ENCODE assay signal across 8 cellular contexts in genomic region chr19:48255376-48256303, GRCh38. TPM values are rescaled to one million over a fixed set of nuclear protein-coding genes. Genes with fewer than 3 reads are reported as not detected.
A peak's percentile ranks its signal among the peaks of the same experiment; 100 is the strongest.
DNase-seq lines count a peak whose midpoint lies in the region; ATAC-seq and TF ChIP-seq lines count a peak whose summit lies in the region.

TSS of gene CARD8 (minus strand) at chr19:48255912. CDS start at chr19:48241020, 14,892 bp downstream.

- peak; percentile 57 for ATAC-seq in GM21619 (IDR thresholded peaks at IDR 0.05; ENCODE audit: unreplicated experiment)
- peak; percentile 86 to 88 for ATAC-seq in naive B cell (ENCODE audit: low read depth in 2 of 2)
- peak; percentile 89 for ATAC-seq in stimulated activated effector memory CD8-positive, alpha-beta T cell treated with anti-CD3 and anti-CD28 coated beads, Interleukin-12 subunit alpha, Interleukin-12 subunit beta, amount 100 ng/mL, for 72 hours

- no peaks in the 10 kb centered on the region for H3K36me3 ChIP-seq in fibroblast of lung (ENCODE audit: control insufficient read depth, insufficient read depth, low read length)

- peak within 1 kb of the TSS; percentile 98 for H2AFZ ChIP-seq in fibroblast of lung (ENCODE audit: low read length)

- H3K9me3 ChIP-seq in fibroblast of lung (ENCODE audit: control insufficient read depth, insufficient read depth, low read depth, low read length) = no peaks in the 10 kb centered on the region

- no peaks in the 10 kb centered on the region for H3K27me3 Mint-ChIP-seq in activated T-helper 1 cell treated with anti-CD3 and anti-CD28 coated beads, Interleukin-12 subunit alpha, Interleukin-12 subunit beta, Interleukin-2, Interleukin-4 antibody, amounts not matched to agents 30 ng/mL and 10 ng/mL and 1 ng/mL, durations not matched to agents 14 hours and 24 hours and 36 hours (ENCODE audit: insufficient read depth)
- no peaks in the 10 kb centered on the region for H3K27me3 Mint-ChIP-seq in naive B cell

- peak within 1 kb of the TSS; percentile 95 for H3K27ac ChIP-seq in fibroblast of lung (ENCODE audit: insufficient read depth, low read length)

- TF ChIP-seq CTCF in fibroblast of lung (conservative IDR thresholded peaks at IDR 0.05 in 1 of 2, IDR thresholded peaks at IDR 0.05 in 1 of 2; ENCODE audit: low read depth in 1 of 2, low read length in 2 of 2) = peak; percentile 5 to 19

- H4K20me1 ChIP-seq in fibroblast of lung (ENCODE audit: control insufficient read depth, extremely low read depth, insufficient read depth, low read length) = no peaks in the 10 kb centered on the region

- H3K9me3 Mint-ChIP-seq in activated T-helper 1 cell treated with anti-CD3 and anti-CD28 coated beads, Interleukin-12 subunit alpha, Interleukin-12 subunit beta, Interleukin-2, Interleukin-4 antibody, amounts not matched to agents 30 ng/mL and 10 ng/mL and 1 ng/mL, durations not matched to agents 14 hours and 24 hours and 36 hours = no peaks in the 10 kb centered on the region
- no peaks in the 10 kb centered on the region for H3K9me3 Mint-ChIP-seq in naive B cell
- no peaks in the 10 kb centered on the region for H3K9me3 Mint-ChIP-seq in stimulated activated effector memory CD8-positive, alpha-beta T cell treated with anti-CD3 and anti-CD28 coated beads, Interleukin-12 subunit alpha, Interleukin-12 subunit beta, amount 100 ng/mL, for 72 hours

- peak; percentile 96 for DNase-seq in DMS 273 (lab: John Stamatoyannopoulos, UW; ENCODE audit: unreplicated experiment)
- peak; percentile 97 for DNase-seq in Kasumi-1 (lab: John Stamatoyannopoulos, UW)
- DNase-seq in RPMI8226 = peak; percentile 83
- peak; percentile 80 for DNase-seq in activated T-helper 1 cell treated with anti-CD3 and anti-CD28 coated beads, Interleukin-12 subunit alpha, Interleukin-12 subunit beta, Interleukin-2, Interleukin-4 antibody, amounts not matched to agents 30 ng/mL and 10 ng/mL and 1 ng/mL, durations not matched to agents 14 hours and 24 hours and 36 hours (ENCODE audit: low spot score)
- peak; percentile 88 to 93 for DNase-seq in fibroblast of lung (ENCODE audit: low read depth in 2 of 2)
- DNase-seq in naive B cell = peak; percentile 87
- peak; percentile 51 to 91 for DNase-seq in stimulated activated effector memory CD8-positive, alpha-beta T cell treated with anti-CD3 and anti-CD28 coated beads, Interleukin-12 subunit alpha, Interleukin-12 subunit beta, amount 100 ng/mL, for 72 hours (ENCODE audit: low spot score in 2 of 2)

- peak within 1 kb of the TSS; percentile 96 for H3K4me3 Mint-ChIP-seq in activated T-helper 1 cell treated with anti-CD3 and anti-CD28 coated beads, Interleukin-12 subunit alpha, Interleukin-12 subunit beta, Interleukin-2, Interleukin-4 antibody, amounts not matched to agents 30 ng/mL and 10 ng/mL and 1 ng/mL, durations not matched to agents 14 hours and 24 hours and 36 hours
- peak within 1 kb of the TSS; percentile 93 to 100 (median 98) for H3K4me3 Mint-ChIP-seq in naive B cell
- H3K4me3 Mint-ChIP-seq in stimulated activated effector memory CD8-positive, alpha-beta T cell treated with anti-CD3 and anti-CD28 coated beads, Interleukin-12 subunit alpha, Interleukin-12 subunit beta, amount 100 ng/mL, for 72 hours = peak within 1 kb of the TSS; percentile 75

- peaks cover 79% of the 10 kb centered on the region for H3K4me1 Mint-ChIP-seq in activated T-helper 1 cell treated with anti-CD3 and anti-CD28 coated beads, Interleukin-12 subunit alpha, Interleukin-12 subunit beta, Interleukin-2, Interleukin-4 antibody, amounts not matched to agents 30 ng/mL and 10 ng/mL and 1 ng/mL, durations not matched to agents 14 hours and 24 hours and 36 hours (ENCODE audit: low read depth)
- H3K4me1 Mint-ChIP-seq in naive B cell = peaks cover 33 to 62% (median 51%) of the 10 kb centered on the region in 3 donors
- peaks cover 52% of the 10 kb centered on the region for H3K4me1 Mint-ChIP-seq in stimulated activated effector memory CD8-positive, alpha-beta T cell treated with anti-CD3 and anti-CD28 coated beads, Interleukin-12 subunit alpha, Interleukin-12 subunit beta, amount 100 ng/mL, for 72 hours

- H3K27me3 ChIP-seq in fibroblast of lung (ENCODE audit: control insufficient read depth, insufficient read depth, low read length) = no peaks in the 10 kb centered on the region

- H3K4me1 ChIP-seq in fibroblast of lung (ENCODE audit: control insufficient read depth, extremely low read depth, insufficient read depth, low read length) = no peaks in the 10 kb centered on the region

- H3K4me2 ChIP-seq in fibroblast of lung (ENCODE audit: extremely low read depth, insufficient read depth, low read length) = peak within 1 kb of the TSS; percentile 69

- H3K9ac ChIP-seq in fibroblast of lung (ENCODE audit: insufficient read depth, low read length) = peak within 1 kb of the TSS; percentile 80

- H3K36me3 Mint-ChIP-seq in activated T-helper 1 cell treated with anti-CD3 and anti-CD28 coated beads, Interleukin-12 subunit alpha, Interleukin-12 subunit beta, Interleukin-2, Interleukin-4 antibody, amounts not matched to agents 30 ng/mL and 10 ng/mL and 1 ng/mL, durations not matched to agents 14 hours and 24 hours and 36 hours (ENCODE audit: low read depth) = peaks cover 18% of the 10 kb centered on the region
- H3K36me3 Mint-ChIP-seq in naive B cell = peaks cover 0 to 7% of the 10 kb centered on the region in 2 donors
- peaks cover 18% of the 10 kb centered on the region for H3K36me3 Mint-ChIP-seq in stimulated activated effector memory CD8-positive, alpha-beta T cell treated with anti-CD3 and anti-CD28 coated beads, Interleukin-12 subunit alpha, Interleukin-12 subunit beta, amount 100 ng/mL, for 72 hours

- peak within 1 kb of the TSS; percentile 84 to 96 (median 90) for H3K4me3 ChIP-seq in fibroblast of lung (replicated peaks in 1 of 4; ENCODE audit: control extremely low read depth in 1 of 4, insufficient read depth in 1 of 4, low read depth in 3 of 4, low read length in 4 of 4)

- intact Hi-C loops in activated T-helper 1 cell treated with anti-CD3 and anti-CD28 coated beads, Interleukin-12 subunit alpha, Interleukin-12 subunit beta, Interleukin-2, Interleukin-4 antibody, amounts not matched to agents 30 ng/mL and 10 ng/mL and 1 ng/mL, durations not matched to agents 14 hours and 24 hours and 36 hours (cut with micrococcal nuclease) = loop anchor here (1.0 to 5.0 kb wide), 3 partner anchors 67 to 192 kb away; partner anchors contain the start of genes GRWD1, LIG1 and ZSWIM9

- H3K27ac Mint-ChIP-seq in activated T-helper 1 cell treated with anti-CD3 and anti-CD28 coated beads, Interleukin-12 subunit alpha, Interleukin-12 subunit beta, Interleukin-2, Interleukin-4 antibody, amounts not matched to agents 30 ng/mL and 10 ng/mL and 1 ng/mL, durations not matched to agents 14 hours and 24 hours and 36 hours = peak within 1 kb of the TSS; percentile 98
- H3K27ac Mint-ChIP-seq in naive B cell = peak within 1 kb of the TSS; percentile 89 to 99 (median 96)
- H3K27ac Mint-ChIP-seq in stimulated activated effector memory CD8-positive, alpha-beta T cell treated with anti-CD3 and anti-CD28 coated beads, Interleukin-12 subunit alpha, Interleukin-12 subunit beta, amount 100 ng/mL, for 72 hours = peak within 1 kb of the TSS; percentile 97

- H3K79me2 ChIP-seq in fibroblast of lung (ENCODE audit: control insufficient read depth, insufficient read depth, low read length) = peaks cover 6% of the 10 kb centered on the region

RNA-seq across cellular contexts. Expression of gene CARD8, which starts in this region (rescaled TPM):
- total RNA-seq in activated T-helper 1 cell treated with anti-CD3 and anti-CD28 coated beads, Interleukin-12 subunit alpha, Interleukin-12 subunit beta, Interleukin-2, Interleukin-4 antibody, amounts not matched to agents 30 ng/mL and 10 ng/mL and 1 ng/mL, durations not matched to agents 14 hours and 24 hours and 36 hours = 117 and 130 TPM in 2 replicates
- total RNA-seq in fibroblast of lung = 12.1 and 24.1 TPM in 2 replicates
- polyA plus RNA-seq in fibroblast of lung (15.1 and 16.4 TPM in 2 replicates), naive B cell (ENCODE audit: low read depth in 6 of 6) (100 to 1,000 TPM in 2 of 6 donors, 10 to 100 TPM in 4; 80.9 to 113 (median 92.0) TPM)
- polyA plus RNA-seq in fibroblast of lung (2012) = 14.5 and 16.4 TPM in 2 replicates
- polyA minus RNA-seq in fibroblast of lung (ENCODE audit: low replicate concordance) = 12.0 and 14.8 TPM in 2 replicates

Comparison
In these comparisons a context has a peak if more than half of its experiments do, and no peak if none do; other contexts are left out.
1. Peak in every context shown above with its lines: DNase-seq, ATAC-seq, H3K4me3 ChIP-seq and H3K27ac ChIP-seq.